In genomic region chr19:38720559-38721236, GRCh38 we compare ENCODE assay signal across 19 cellular contexts. TPM values are rescaled to one million over a fixed set of nuclear protein-coding genes. Genes with fewer than 3 reads are reported as not detected.
DNase-seq lines count a peak whose midpoint lies in the region; ATAC-seq, FAIRE-seq and TF ChIP-seq lines count a peak whose summit lies in the region.
"Had no signal": no experiment of that assay in that cellular context is flagged by ENCODE, and none has a peak within 500 bp of the region (broad histone marks: within the 10 kb centered on the region; RNA-seq: fewer than 3 reads in every experiment).

No MANE protein-coding gene starts in this region.

- TF ChIP-seq CTCF in kidney (IDR thresholded peaks at IDR 0.05; ENCODE audit: borderline replicate concordance, extremely low read depth, insufficient read depth): no peak

- H3K36me3 ChIP-seq in BLaER1 (peaks cover 100% of the 10 kb centered on the region), SJCRH30 (peaks cover 66% of the 10 kb centered on the region), kidney (ENCODE audit: control insufficient read depth in 1 of 2, insufficient read depth in 2 of 2, low read length in 2 of 2) (peaks cover 48 to 79% of the 10 kb centered on the region in 2 donors)

- H3K4me3 Mint-ChIP-seq in stimulated activated effector memory CD8-positive, alpha-beta T cell treated with anti-CD3 and anti-CD28 coated beads, Interleukin-12 subunit alpha, Interleukin-12 subunit beta, amount 100 ng/mL, for 72 hours: no peak overlapping the region
- H3K4me3 Mint-ChIP-seq: activated naive CD8-positive, alpha-beta T cell treated with anti-CD3 and anti-CD28 coated beads, Interleukin-2, amount 10 ng/mL, durations not matched to agents 7 days and 5 days; T-cell had no signal

- no peaks in the 10 kb centered on the region for H4K20me1 ChIP-seq in BLaER1

- peaks cover 97% of the 10 kb centered on the region for H3K36me3 Mint-ChIP-seq in stimulated activated effector memory CD8-positive, alpha-beta T cell treated with anti-CD3 and anti-CD28 coated beads, Interleukin-12 subunit alpha, Interleukin-12 subunit beta, amount 100 ng/mL, for 72 hours

- peak overlapping the region; percentile 48 for H3K27ac Mint-ChIP-seq in stimulated activated effector memory CD8-positive, alpha-beta T cell treated with anti-CD3 and anti-CD28 coated beads, Interleukin-12 subunit alpha, Interleukin-12 subunit beta, amount 100 ng/mL, for 72 hours
- H3K27ac Mint-ChIP-seq: activated naive CD8-positive, alpha-beta T cell treated with anti-CD3 and anti-CD28 coated beads, Interleukin-2, amount 10 ng/mL, durations not matched to agents 7 days and 5 days; T-cell had no signal

- DNase-seq in SJCRH30 (no peak), kidney (no peak), GM03348 (ENCODE audit: low spot score) (no peak)
- no peak for DNase-seq in stimulated activated effector memory CD8-positive, alpha-beta T cell treated with anti-CD3 and anti-CD28 coated beads, Interleukin-12 subunit alpha, Interleukin-12 subunit beta, amount 100 ng/mL, for 72 hours (ENCODE audit: low spot score in 2 of 2)
- DNase-seq: activated CD4-positive, CD25-positive, alpha-beta regulatory T cell treated with anti-CD3 and anti-CD28 coated beads, Interleukin-2, amount 50 U/mL, for 72 hours; activated naive CD8-positive, alpha-beta T cell treated with anti-CD3 and anti-CD28 coated beads, Interleukin-2, amount 10 ng/mL, durations not matched to agents 7 days and 5 days; activated T-cell treated with anti-CD3 and anti-CD28 coated beads for 4 hours; DND-41; NCI-H1105 treated with DMSO at 0.1 percent for 48 hours; PC-3; T-cell had no signal

- no peaks in the 10 kb centered on the region for H3K9me3 ChIP-seq in BLaER1
- no peaks in the 10 kb centered on the region for H3K9me3 ChIP-seq in SJCRH30 (replicated peaks)
- H3K9me3 ChIP-seq in kidney (ENCODE audit: control insufficient read depth in 1 of 2, low read length in 2 of 2): no peaks in the 10 kb centered on the region

- H3K27ac ChIP-seq in BLaER1 (peak overlapping the region; percentile 62), SJCRH30 (peak overlapping the region; percentile 58; the same call in 1 of the 2 replicates), kidney (ENCODE audit: low read depth in 2 of 2, low read length in 2 of 2) (peak overlapping the region; percentile 67 to 83)

- H3K9ac ChIP-seq in BLaER1: no peak overlapping the region; the same call in 1 of the 2 replicates
- H3K9ac ChIP-seq in kidney (ENCODE audit: low read length in 2 of 2): peak overlapping the region in 1 of 2 donors; percentile 34

- no peak for FAIRE-seq in kidney (lab: Jason Lieb, UNC)
- FAIRE-seq: colon had no signal

- no peaks in the 10 kb centered on the region for H3K27me3 ChIP-seq in BLaER1
- H3K27me3 ChIP-seq in SJCRH30: no peaks in the 10 kb centered on the region

- peaks cover 37% of the 10 kb centered on the region for H3K4me1 ChIP-seq in BLaER1
- peaks cover 29% of the 10 kb centered on the region for H3K4me1 ChIP-seq in SJCRH30
- peaks cover 0 to 31% of the 10 kb centered on the region in 2 donors for H3K4me1 ChIP-seq in kidney (ENCODE audit: control insufficient read depth in 1 of 2, insufficient read depth in 1 of 2, low read depth in 1 of 2, low read length in 2 of 2)

- no peak for ATAC-seq in stimulated activated effector memory CD8-positive, alpha-beta T cell treated with anti-CD3 and anti-CD28 coated beads, Interleukin-12 subunit alpha, Interleukin-12 subunit beta, amount 100 ng/mL, for 72 hours
- ATAC-seq in GM18909 (IDR thresholded peaks at IDR 0.05; ENCODE audit: poor library complexity, unreplicated experiment): no peak
- ATAC-seq in GM21723 (IDR thresholded peaks at IDR 0.05; ENCODE audit: unreplicated experiment): no peak
- no peak for ATAC-seq in HG03108 (IDR thresholded peaks at IDR 0.05; ENCODE audit: unreplicated experiment)
- ATAC-seq: T-cell had no signal

- intact Hi-C loops in kidney (cut with DNase I): no loop called here

- H3K9me3 Mint-ChIP-seq in stimulated activated effector memory CD8-positive, alpha-beta T cell treated with anti-CD3 and anti-CD28 coated beads, Interleukin-12 subunit alpha, Interleukin-12 subunit beta, amount 100 ng/mL, for 72 hours: no peaks in the 10 kb centered on the region
- H3K9me3 Mint-ChIP-seq: activated naive CD8-positive, alpha-beta T cell treated with anti-CD3 and anti-CD28 coated beads, Interleukin-2, amount 10 ng/mL, durations not matched to agents 7 days and 5 days; T-cell had no signal

- H3K4me2 ChIP-seq in BLaER1: no peak overlapping the region

- no peak overlapping the region for H3K4me3 ChIP-seq in BLaER1
- no peak overlapping the region for H3K4me3 ChIP-seq in SJCRH30
- no peak overlapping the region for H3K4me3 ChIP-seq in kidney (ENCODE audit: low read length in 2 of 2)

- H3K4me1 Mint-ChIP-seq in stimulated activated effector memory CD8-positive, alpha-beta T cell treated with anti-CD3 and anti-CD28 coated beads, Interleukin-12 subunit alpha, Interleukin-12 subunit beta, amount 100 ng/mL, for 72 hours: peaks cover 7% of the 10 kb centered on the region
- H3K4me1 Mint-ChIP-seq: activated naive CD8-positive, alpha-beta T cell treated with anti-CD3 and anti-CD28 coated beads, Interleukin-2, amount 10 ng/mL, durations not matched to agents 7 days and 5 days; T-cell had no signal

RNA-seq across cellular contexts. Expression of gene CAPN12, which starts 23.6 kb away (rescaled TPM):
- total RNA-seq in SJCRH30 (2014; rRNA removed; shearing (Covaris generic)): not detected in 2 replicates
- 31.1 TPM for total RNA-seq in kidney
- polyA plus RNA-seq in kidney (ENCODE audit: insufficient read depth, low read depth, low replicate concordance): 27.1 TPM
- total RNA-seq: myocyte had no signal

RNA-seq across cellular contexts. Expression of gene LGALS7, which starts 52.6 kb away (rescaled TPM):
- 0.28 and 0.71 TPM in 2 replicates for total RNA-seq in SJCRH30 (2014; rRNA removed; shearing (Covaris generic))
- 1.3 TPM for total RNA-seq in kidney
- polyA plus RNA-seq in kidney (ENCODE audit: insufficient read depth, low read depth, low replicate concordance): not detected
- total RNA-seq: activated naive CD8-positive, alpha-beta T cell treated with anti-CD3 and anti-CD28 coated beads, Interleukin-2, amount 10 ng/mL, durations not matched to agents 7 days and 5 days; myocyte; NCI-H460; PC-3; renal cortical epithelial cell; T-cell had no signal

Comparison
In these comparisons a context has a peak if more than half of its experiments do, and no peak if none do; other contexts are left out.
1. RNA of gene CAPN12, which starts 23.6 kb away (total RNA-seq): 31.1 TPM in kidney (single experiment); not detected in SJCRH30; every median in the first group is over 10 times any median in the second.
2. Peak in every context shown above with its lines, with median percentiles within 50 percentile points of each other: H3K27ac ChIP-seq.